In genomic region chr4:6673660-6674499, GRCh38 we compare ENCODE assay signal across 8 cellular contexts. TPM values are rescaled to one million over a fixed set of nuclear protein-coding genes. Genes with fewer than 3 reads are reported as not detected.
DNase-seq lines count a peak whose midpoint lies in the region; ATAC-seq and TF ChIP-seq lines count a peak whose summit lies in the region.

No MANE protein-coding gene starts in this region.

- peak overlapping the region; percentile 94 for H3K4me2 ChIP-seq in neural progenitor cell

- H3K36me3 Mint-ChIP-seq in neural progenitor cell, result peaks cover 32% of the 10 kb centered on the region

- DNase-seq in Daoy (ENCODE audit: low read depth), result peak; percentile 98
- peak; percentile 89 to 91 for DNase-seq in Kasumi-1 (lab: John Stamatoyannopoulos, UW)
- peak; percentile 96 for DNase-seq in RWPE2 (ENCODE audit: low spot score)
- DNase-seq in activated gamma-delta T cell treated with Interleukin-2 at 50 U/mL for 16 hours, result peak; percentile 91
- peak; percentile 78 for DNase-seq in foreskin melanocyte
- DNase-seq in neural progenitor cell (ENCODE audit: low spot score), result peak; percentile 98

- ATAC-seq in GM21825 (IDR thresholded peaks at IDR 0.05; ENCODE audit: unreplicated experiment) (peak; percentile 74), RWPE2 (ENCODE audit: low read depth) (peak; percentile 70)

- H3K9me3 Mint-ChIP-seq in neural progenitor cell, result peaks cover 3% of the 10 kb centered on the region

- H3K27ac Mint-ChIP-seq in neural progenitor cell, result peak overlapping the region; percentile 99

- H3K27ac ChIP-seq in RWPE2 (ENCODE audit: poor library complexity, severe bottlenecking) (peak overlapping the region; percentile 75), neural progenitor cell (no peak overlapping the region), stomach smooth muscle (ENCODE audit: low read length) (peak overlapping the region; percentile 77)

- peak overlapping the region; percentile 44 for H2AFZ ChIP-seq in neural progenitor cell (replicated peaks)

- H3K4me1 ChIP-seq in RWPE2 (ENCODE audit: insufficient read depth, poor library complexity, severe bottlenecking), result peaks cover 18% of the 10 kb centered on the region
- peaks cover 21% of the 10 kb centered on the region for H3K4me1 ChIP-seq in neural progenitor cell
- H3K4me1 ChIP-seq in stomach smooth muscle (ENCODE audit: control insufficient read depth, insufficient read depth, low read length), result peaks cover 34% of the 10 kb centered on the region

- peak overlapping the region; percentile 90 for H3K4me3 Mint-ChIP-seq in neural progenitor cell

- H3K4me3 ChIP-seq in RWPE2 (ENCODE audit: severe bottlenecking) (peak overlapping the region; percentile 74), neural progenitor cell (peak overlapping the region; percentile 83), stomach smooth muscle (ENCODE audit: low read length in 2 of 2) (peak overlapping the region; percentile 76 to 83)

- TF ChIP-seq CTCF in RWPE2 (IDR thresholded peaks at IDR 0.05; ENCODE audit: poor library complexity, severe bottlenecking), result no peak
- TF ChIP-seq CTCF in neural progenitor cell (IDR thresholded peaks at IDR 0.05), result no peak

- peak overlapping the region; percentile 50 for H3K9ac ChIP-seq in neural progenitor cell
- peak overlapping the region; percentile 80 to 81 for H3K9ac ChIP-seq in stomach smooth muscle (ENCODE audit: low read length in 2 of 2)

- H3K4me1 Mint-ChIP-seq in neural progenitor cell, result peaks cover 34% of the 10 kb centered on the region

- peaks cover 4% of the 10 kb centered on the region for H3F3A ChIP-seq in neural progenitor cell (ENCODE audit: low read depth)

- peaks cover 25% of the 10 kb centered on the region for H3K36me3 ChIP-seq in RWPE2 (ENCODE audit: low read depth)
- H3K36me3 ChIP-seq in neural progenitor cell, result peaks cover 4% of the 10 kb centered on the region
- peaks cover 0 to 9% of the 10 kb centered on the region in 2 donors for H3K36me3 ChIP-seq in stomach smooth muscle (ENCODE audit: control insufficient read depth in 2 of 2, insufficient read depth in 2 of 2, low read length in 2 of 2)

- H3K27me3 ChIP-seq in RWPE2 (ENCODE audit: insufficient read depth, poor library complexity, severe bottlenecking) (no peaks in the 10 kb centered on the region), neural progenitor cell (no peaks in the 10 kb centered on the region), stomach smooth muscle (ENCODE audit: control insufficient read depth in 1 of 2, insufficient read depth in 2 of 2, low read length in 2 of 2) (no peaks in the 10 kb centered on the region)

- peaks cover 9% of the 10 kb centered on the region for H3K27me3 Mint-ChIP-seq in neural progenitor cell (ENCODE audit: insufficient read depth, low read depth)

- H3K79me2 ChIP-seq in neural progenitor cell (ENCODE audit: low read depth), result peaks cover 38% of the 10 kb centered on the region

- H3K9me3 ChIP-seq in RWPE2 (ENCODE audit: severe bottlenecking), result no peaks in the 10 kb centered on the region
- H3K9me3 ChIP-seq in neural progenitor cell (ENCODE audit: low read depth), result no peaks in the 10 kb centered on the region
- no peaks in the 10 kb centered on the region for H3K9me3 ChIP-seq in stomach smooth muscle (ENCODE audit: control insufficient read depth in 2 of 2, low read length in 2 of 2)

- peaks cover 29% of the 10 kb centered on the region for H4K20me1 ChIP-seq in neural progenitor cell (ENCODE audit: low read depth)

RNA-seq across cellular contexts. Expression of gene S100P, which starts 19.8 kb away (rescaled TPM):
- total RNA-seq in Daoy (2014; rRNA removed; shearing (Covaris generic)), result not detected in 2 replicates
- not detected in 2 replicates for total RNA-seq in neural progenitor cell (ENCODE audit: low replicate concordance)

RNA-seq across cellular contexts. Expression of gene MRFAP1, which starts 33.4 kb away (rescaled TPM):
- 106 and 129 TPM in 2 replicates for total RNA-seq in Daoy (2014; rRNA removed; shearing (Covaris generic))
- total RNA-seq in neural progenitor cell (ENCODE audit: low replicate concordance), result 162 and 178 TPM in 2 replicates

RNA-seq across cellular contexts. Expression of gene MRFAP1L1, which starts 35.8 kb away (rescaled TPM):
- 92.5 and 151 TPM in 2 replicates for total RNA-seq in Daoy (2014; rRNA removed; shearing (Covaris generic))
- total RNA-seq in neural progenitor cell (ENCODE audit: low replicate concordance), result 90.6 and 141 TPM in 2 replicates

RNA-seq across cellular contexts. Expression of gene BLOC1S4, which starts 42.1 kb away (rescaled TPM):
- 17.2 and 24.2 TPM in 2 replicates for total RNA-seq in Daoy (2014; rRNA removed; shearing (Covaris generic))
- total RNA-seq in neural progenitor cell (ENCODE audit: low replicate concordance), result 10.5 and 24.6 TPM in 2 replicates
